22 cellular contexts compared by ENCODE assay signal in the genomic region with DNA sequence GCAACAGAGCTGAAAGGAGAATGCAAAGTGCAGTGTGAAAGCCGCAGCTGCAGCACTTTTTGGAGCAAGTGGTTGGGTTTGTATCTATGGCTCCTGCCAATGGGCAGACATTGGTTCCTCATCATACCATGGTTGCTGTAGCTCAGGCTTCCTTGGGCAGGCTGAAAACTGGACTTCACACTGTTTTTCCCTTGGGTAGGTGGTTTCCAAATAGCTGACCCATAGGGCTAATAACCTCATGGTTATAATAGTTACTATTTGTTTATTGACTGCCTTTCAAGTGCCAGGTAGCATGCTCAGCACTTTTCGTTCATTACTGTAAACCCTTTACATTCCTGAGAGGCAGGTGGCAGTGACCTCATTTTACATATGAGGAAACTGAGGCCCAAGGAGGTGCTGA. TPM values are rescaled to one million over a fixed set of nuclear protein-coding genes. Genes with fewer than 3 reads are reported as not detected.
A peak's percentile ranks its signal among the peaks of the same experiment; 100 is the strongest.
DNase-seq lines count a peak whose midpoint lies in the region; ATAC-seq and TF ChIP-seq lines count a peak whose summit lies in the region.
"Had no signal": no experiment of that assay in that cellular context is flagged by ENCODE, and none has a peak within 500 bp of the region (broad histone marks: within the 10 kb centered on the region; RNA-seq: fewer than 3 reads in every experiment).

No MANE protein-coding gene starts in this region.

- H3K9me3 ChIP-seq in mesenchymal stem cell (ENCODE audit: control insufficient read depth, low read length) = no peaks in the 10 kb centered on the region
- no peaks in the 10 kb centered on the region for H3K9me3 ChIP-seq in uterus

- no peak for ATAC-seq in WTC11
- ATAC-seq: HCT116 had no signal

- peak overlapping the region; percentile 88 for H3K4me3 ChIP-seq in epithelial cell of proximal tubule (ENCODE audit: low read depth, low read length)
- no peak overlapping the region for H3K4me3 ChIP-seq in mesenchymal stem cell (ENCODE audit: insufficient read depth in 1 of 2, low read depth in 1 of 2, low read length in 2 of 2)
- no peak overlapping the region for H3K4me3 ChIP-seq in uterus
- H3K4me3 ChIP-seq: PC-9, SJSA1 had no signal

- no peak overlapping the region for H2BK120ac ChIP-seq in mesenchymal stem cell (ENCODE audit: low read depth, low read length)

- peaks cover 9% of the 10 kb centered on the region for H3K27me3 Mint-ChIP-seq in WTC11 (ENCODE audit: low read depth)

- in situ Hi-C loops in ACHN (cut with HindIII; ENCODE audit: low pct_ligation_motif_present, low pct_unique_long_range_greater_than_20kb, low sequenced_read_pairs) = no loop called here

- H3K27ac ChIP-seq in mesenchymal stem cell (ENCODE audit: low read length, poor library complexity, severe bottlenecking) (no peak overlapping the region), uterus (peak overlapping the region; percentile 57 to 68), caudate nucleus (ENCODE audit: low read depth, low read length) (no peak overlapping the region)
- H3K27ac ChIP-seq: PC-9, SJSA1 had no signal

- no peak overlapping the region for H3K9ac ChIP-seq in mesenchymal stem cell (ENCODE audit: low read length)

- H3K4me3 Mint-ChIP-seq in WTC11 = no peak overlapping the region

- TF ChIP-seq POLR2A in uterus (IDR thresholded peaks at IDR 0.05) = no peak

- H3K27me3 ChIP-seq in mesenchymal stem cell (ENCODE audit: control insufficient read depth in 1 of 2, insufficient read depth in 1 of 2, low read length in 2 of 2) (peaks cover 0 to 55% of the 10 kb centered on the region in 2 experiments), uterus (no peaks in the 10 kb centered on the region)

- H3K4me1 ChIP-seq in mesenchymal stem cell (ENCODE audit: control insufficient read depth, insufficient read depth, low read depth, low read length) (peaks cover 12% of the 10 kb centered on the region), uterus (peaks cover 2 to 16% of the 10 kb centered on the region in 2 donors)

- no peak overlapping the region for H3K4ac ChIP-seq in mesenchymal stem cell (ENCODE audit: low read depth in 1 of 2, low read length in 2 of 2)

- no peak overlapping the region for H3K18ac ChIP-seq in mesenchymal stem cell (ENCODE audit: low read depth in 1 of 2, low read length in 2 of 2)

- intact Hi-C loops in uterus (cut with DNase I; ENCODE audit: low total_unique reads) = no loop called here

- peaks cover 17% of the 10 kb centered on the region for H3K79me1 ChIP-seq in mesenchymal stem cell (replicated peaks; ENCODE audit: low read length, poor library complexity, severe bottlenecking)

- POLR2A ChIA-PET in WTC11 (lab: Charles Lee) = no interaction called here

- H3K4me2 ChIP-seq in mesenchymal stem cell (ENCODE audit: low read length, poor library complexity, severe bottlenecking) = no peak overlapping the region
- H3K4me2 ChIP-seq: PC-9 had no signal

- H4K91ac ChIP-seq in mesenchymal stem cell (ENCODE audit: low read length) = no peak overlapping the region

- H3K4me1 Mint-ChIP-seq in WTC11 = peaks cover 82% of the 10 kb centered on the region

- no peak overlapping the region for H3K23ac ChIP-seq in mesenchymal stem cell (ENCODE audit: low read length in 2 of 2)

- H3K14ac ChIP-seq in mesenchymal stem cell (ENCODE audit: low read length in 2 of 2) = no peak overlapping the region

- H3K27ac Mint-ChIP-seq in WTC11 = peak overlapping the region; percentile 19

- H3K9me3 Mint-ChIP-seq in WTC11 = no peaks in the 10 kb centered on the region

- TF ChIP-seq CTCF in WTC11 (IDR thresholded peaks at IDR 0.05) (no peak), epithelial cell of proximal tubule (conservative IDR thresholded peaks at IDR 0.05; ENCODE audit: low read depth, low read length) (no peak), uterus (IDR thresholded peaks at IDR 0.05) (no peak)

- H3K36me3 Mint-ChIP-seq in WTC11 = no peaks in the 10 kb centered on the region

- H2AFZ ChIP-seq in mesenchymal stem cell (ENCODE audit: low read depth, low read length) = no peak overlapping the region
- H2AFZ ChIP-seq: PC-9 had no signal

- no peak overlapping the region for H2BK12ac ChIP-seq in mesenchymal stem cell (ENCODE audit: low read length in 2 of 2)

- H2AK5ac ChIP-seq in mesenchymal stem cell (ENCODE audit: low read length, severe bottlenecking) = peak overlapping the region; percentile 41

- CTCF ChIA-PET in WTC11 (lab: Charles Lee) = interaction anchor here (0.8 to 1.6 kb wide), 4 partner anchors 17 to 161 kb away, joined by 3 to 4 read pairs (median 4); no protein-coding TSS in a partner anchor

- WGBS in mesenchymal stem cell = 87% methylated on average over 2 of the region's 2 CpGs

- no peak overlapping the region for H4K8ac ChIP-seq in mesenchymal stem cell (ENCODE audit: low read length)

- H3K36me3 ChIP-seq in mesenchymal stem cell (ENCODE audit: control insufficient read depth in 1 of 2, insufficient read depth in 2 of 2, low read depth in 1 of 2, low read length in 2 of 2) (peaks cover 0 to 10% of the 10 kb centered on the region in 2 experiments), uterus (no peaks in the 10 kb centered on the region)

- no peak overlapping the region for H2BK5ac ChIP-seq in mesenchymal stem cell (ENCODE audit: low read depth, low read length, poor library complexity, severe bottlenecking)

- DNase-seq in WTC11 (ENCODE audit: low spot score) (no peak), epithelial cell of proximal tubule (ENCODE audit: low read depth) (no peak), mesenchymal stem cell (no peak), uterus (no peak), ACHN (no peak), caudate nucleus (lab: John Stamatoyannopoulos, UW) (no peak)
- DNase-seq in stimulated activated CD4-positive, alpha-beta T cell treated with anti-CD3 and anti-CD28 coated beads, Interleukin-2, amount 100 ng/mL, for 24 hours = no peak
- DNase-seq: Calu3, DMS79 treated with DMSO at 0.1 percent for 48 hours, KBM-7, MV-4-11, NCI-H1105 treated with DMSO at 0.1 percent for 48 hours, NCI-H146, NCI-H1930, NCI-H2107, NCI-H446, NCI-H524 treated with DMSO at 0.1 percent for 48 hours, NCI-H82, PC-9, Right ventricle myocardium superior had no signal

- H2BK15ac ChIP-seq in mesenchymal stem cell (ENCODE audit: low read depth, poor library complexity, severe bottlenecking) = no peak overlapping the region

TF ChIP-seq in WTC11, 78 proteins besides CTCF, POLR2A, EP300 and RAD21:
- TF ChIP-seq, protein P1, sequence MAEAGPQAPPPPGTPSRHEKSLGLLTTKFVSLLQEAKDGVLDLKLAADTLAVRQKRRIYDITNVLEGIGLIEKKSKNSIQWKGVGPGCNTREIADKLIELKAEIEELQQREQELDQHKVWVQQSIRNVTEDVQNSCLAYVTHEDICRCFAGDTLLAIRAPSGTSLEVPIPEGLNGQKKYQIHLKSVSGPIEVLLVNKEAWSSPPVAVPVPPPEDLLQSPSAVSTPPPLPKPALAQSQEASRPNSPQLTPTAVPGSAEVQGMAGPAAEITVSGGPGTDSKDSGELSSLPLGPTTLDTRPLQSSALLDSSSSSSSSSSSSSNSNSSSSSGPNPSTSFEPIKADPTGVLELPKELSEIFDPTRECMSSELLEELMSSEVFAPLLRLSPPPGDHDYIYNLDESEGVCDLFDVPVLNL (CRISPR knock-in tag; IDR thresholded peaks at IDR 0.05; ENCODE audit: borderline replicate concordance, low read depth) = no peak
- TF ChIP-seq, protein P2, sequence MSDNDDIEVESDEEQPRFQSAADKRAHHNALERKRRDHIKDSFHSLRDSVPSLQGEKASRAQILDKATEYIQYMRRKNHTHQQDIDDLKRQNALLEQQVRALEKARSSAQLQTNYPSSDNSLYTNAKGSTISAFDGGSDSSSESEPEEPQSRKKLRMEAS (CRISPR knock-in tag; IDR thresholded peaks at IDR 0.05) = no peak
- TF ChIP-seq ZNF263 (CRISPR knock-in tag; IDR thresholded peaks at IDR 0.05; ENCODE audit: low read depth) (no peak), SMAD3 (CRISPR knock-in tag; IDR thresholded peaks at IDR 0.05; ENCODE audit: borderline replicate concordance) (no peak), ZNF121 (CRISPR knock-in tag; IDR thresholded peaks at IDR 0.05) (no peak), NFE2L1 (CRISPR knock-in tag; IDR thresholded peaks at IDR 0.05) (no peak), KAT7 (CRISPR knock-in tag; IDR thresholded peaks at IDR 0.05; ENCODE audit: borderline replicate concordance) (no peak), ATF3 (CRISPR knock-in tag; conservative IDR thresholded peaks at IDR 0.05) (no peak), FOXK1 (CRISPR knock-in tag; IDR thresholded peaks at IDR 0.05) (no peak), CREB1 (CRISPR knock-in tag; IDR thresholded peaks at IDR 0.05) (no peak)
- TF ChIP-seq, protein P3, sequence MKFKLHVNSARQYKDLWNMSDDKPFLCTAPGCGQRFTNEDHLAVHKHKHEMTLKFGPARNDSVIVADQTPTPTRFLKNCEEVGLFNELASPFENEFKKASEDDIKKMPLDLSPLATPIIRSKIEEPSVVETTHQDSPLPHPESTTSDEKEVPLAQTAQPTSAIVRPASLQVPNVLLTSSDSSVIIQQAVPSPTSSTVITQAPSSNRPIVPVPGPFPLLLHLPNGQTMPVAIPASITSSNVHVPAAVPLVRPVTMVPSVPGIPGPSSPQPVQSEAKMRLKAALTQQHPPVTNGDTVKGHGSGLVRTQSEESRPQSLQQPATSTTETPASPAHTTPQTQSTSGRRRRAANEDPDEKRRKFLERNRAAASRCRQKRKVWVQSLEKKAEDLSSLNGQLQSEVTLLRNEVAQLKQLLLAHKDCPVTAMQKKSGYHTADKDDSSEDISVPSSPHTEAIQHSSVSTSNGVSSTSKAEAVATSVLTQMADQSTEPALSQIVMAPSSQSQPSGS (CRISPR knock-in tag; IDR thresholded peaks at IDR 0.05; ENCODE audit: borderline replicate concordance, low read depth) = no peak

RNA-seq across cellular contexts. Expression of gene CGNL1, which starts 4.5 kb away (rescaled TPM):
- 57.3 to 69.5 TPM (median 67.1 TPM) in 3 replicates for total RNA-seq in WTC11 (2021)
- 2.5 and 3.2 TPM in 2 replicates for total RNA-seq in epithelial cell of proximal tubule
- 0.23 TPM for polyA plus RNA-seq in mesenchymal stem cell (2013, experiment 1 of 2)
- polyA plus RNA-seq in mesenchymal stem cell (2013, experiment 2 of 2) = 0.22 TPM
- 10 to 100 TPM; 15.1 to 74.4 (median 31.7) TPM for total RNA-seq in uterus

Comparison
In these comparisons a context has a peak if more than half of its experiments do, and no peak if none do; other contexts are left out.
1. H3K27ac ChIP-seq: peak in uterus (2 of 2); none in mesenchymal stem cell (single experiment) and caudate nucleus (single experiment).